Comparison of ENCODE assay signal across 1 cellular context in the genomic region with DNA sequence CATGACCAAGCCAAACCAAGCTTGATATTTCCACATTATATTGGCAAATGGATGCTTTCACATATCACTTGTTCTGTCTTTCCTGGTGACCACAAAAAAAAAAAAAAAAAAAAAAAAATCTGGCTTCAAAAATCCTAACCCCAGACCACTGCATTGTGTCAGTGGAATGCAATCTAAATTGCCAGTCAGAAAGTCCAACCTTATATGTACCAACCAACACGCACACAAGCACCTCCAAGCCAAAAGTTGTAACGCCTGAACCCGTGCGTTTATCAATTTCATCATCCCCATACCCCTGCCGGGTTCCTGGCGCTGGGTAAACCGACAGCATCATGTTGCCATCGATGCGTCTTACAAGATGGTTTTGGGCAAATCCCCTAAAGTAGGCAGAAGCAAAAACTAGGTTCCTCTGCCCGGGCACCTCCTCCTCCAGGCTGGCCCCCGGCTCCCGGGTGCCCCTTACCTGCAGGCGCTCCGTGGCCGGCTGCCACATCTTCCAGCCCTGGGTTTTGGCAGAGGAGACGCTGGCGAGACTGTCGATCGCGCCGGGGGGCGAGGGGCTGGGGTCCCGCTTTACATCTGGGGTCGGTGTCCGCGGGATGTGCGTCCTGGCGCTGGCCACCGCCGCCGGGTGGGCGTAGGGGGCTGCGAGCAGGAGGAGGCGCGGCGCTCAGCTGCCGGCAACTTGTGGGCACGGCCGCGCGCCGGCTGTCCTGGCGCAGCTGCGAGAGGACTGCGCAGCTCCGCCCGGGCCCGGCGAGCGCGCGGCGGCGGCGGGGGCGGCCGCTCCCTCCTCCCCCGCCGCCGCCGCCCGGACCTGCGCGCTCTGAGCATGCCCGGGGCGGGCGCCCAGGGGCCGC.
TF ChIP-seq lines count a peak whose summit lies in the region.

Gene PID1 (minus strand): TSS at position 737 of the 860 bp plus-strand sequence. CDS start 244 bp downstream, at position 493.

TF ChIP-seq in H1, 55 proteins besides CTCF, POLR2A, EP300 and RAD21:
- TF ChIP-seq HDAC6 (IDR thresholded peaks at IDR 0.05; ENCODE audit: low read depth, low read length) (no peak), GTF2F1 (IDR thresholded peaks at IDR 0.05; ENCODE audit: borderline replicate concordance, low read depth, low read length) (no peak), ZNF274 (IDR thresholded peaks at IDR 0.05; ENCODE audit: borderline replicate concordance, extremely low read depth, low read length) (no peak), SP4 (IDR thresholded peaks at IDR 0.05; ENCODE audit: low read length) (no peak), TBP (IDR thresholded peaks at IDR 0.05; ENCODE audit: low read depth, low read length) (no peak), JUN (IDR thresholded peaks at IDR 0.05; ENCODE audit: low read depth, low read length) (no peak), BACH1 (IDR thresholded peaks at IDR 0.05; ENCODE audit: low read length) (no peak), PHF8 (conservative IDR thresholded peaks at IDR 0.05; ENCODE audit: low read depth, low read length) (peak; percentile 55), SUZ12 (IDR thresholded peaks at IDR 0.05; ENCODE audit: low read length) (peak; percentile 33; the same call in 1 of the 2 replicates), YY1 (IDR thresholded peaks at IDR 0.05; ENCODE audit: low read depth, low read length) (no peak), SP1 (IDR thresholded peaks at IDR 0.05; ENCODE audit: low read depth, low read length) (no peak), RBBP5 (IDR thresholded peaks at IDR 0.05; ENCODE audit: borderline replicate concordance, low read depth, low read length) (no peak), POU5F1 (IDR thresholded peaks at IDR 0.05; ENCODE audit: low read depth, low read length) (no peak), CHD1 (IDR thresholded peaks at IDR 0.05; ENCODE audit: low read depth, low read length) (no peak), RFX5 (IDR thresholded peaks at IDR 0.05; ENCODE audit: borderline replicate concordance, low read depth, low read length) (no peak), ASH2L (IDR thresholded peaks at IDR 0.05; ENCODE audit: low read length) (peak; percentile 53), CEBPB (IDR thresholded peaks at IDR 0.05; ENCODE audit: low read depth, low read length) (no peak), SIRT6 (IDR thresholded peaks at IDR 0.05; ENCODE audit: low read length) (no peak), RNF2 (IDR thresholded peaks at IDR 0.05; ENCODE audit: borderline replicate concordance, low read depth, low read length, missing control alignments, poor library complexity, severe bottlenecking) (no peak), SRF (IDR thresholded peaks at IDR 0.05; ENCODE audit: low read depth, low read length) (no peak), CREB1 (IDR thresholded peaks at IDR 0.05) (no peak), KDM4A (IDR thresholded peaks at IDR 0.05; ENCODE audit: low read depth, low read length, severe bottlenecking) (peak; percentile 68), NRF1 (IDR thresholded peaks at IDR 0.05; ENCODE audit: low read depth, low read length) (no peak), RXRA (IDR thresholded peaks at IDR 0.05; ENCODE audit: insufficient read depth, low read depth, low read length) (no peak), ATF3 (IDR thresholded peaks at IDR 0.05; ENCODE audit: insufficient read depth, low read depth, low read length) (no peak), SIX5 (IDR thresholded peaks at IDR 0.05; ENCODE audit: low read depth, low read length) (no peak), NANOG (IDR thresholded peaks at IDR 0.05; ENCODE audit: insufficient read depth, low read depth, low read length, poor library complexity, severe bottlenecking) (no peak), FOSL1 (IDR thresholded peaks at IDR 0.05; ENCODE audit: insufficient read depth, low read depth, low read length) (no peak), TAF1 (IDR thresholded peaks at IDR 0.05; ENCODE audit: low read depth, low read length) (peak; percentile 63; the same call in 1 of the 2 replicates), JUND (IDR thresholded peaks at IDR 0.05; ENCODE audit: low read length) (no peak), MAFK (IDR thresholded peaks at IDR 0.05; ENCODE audit: low read depth, low read length) (no peak)
- TF ChIP-seq, protein P1, sequence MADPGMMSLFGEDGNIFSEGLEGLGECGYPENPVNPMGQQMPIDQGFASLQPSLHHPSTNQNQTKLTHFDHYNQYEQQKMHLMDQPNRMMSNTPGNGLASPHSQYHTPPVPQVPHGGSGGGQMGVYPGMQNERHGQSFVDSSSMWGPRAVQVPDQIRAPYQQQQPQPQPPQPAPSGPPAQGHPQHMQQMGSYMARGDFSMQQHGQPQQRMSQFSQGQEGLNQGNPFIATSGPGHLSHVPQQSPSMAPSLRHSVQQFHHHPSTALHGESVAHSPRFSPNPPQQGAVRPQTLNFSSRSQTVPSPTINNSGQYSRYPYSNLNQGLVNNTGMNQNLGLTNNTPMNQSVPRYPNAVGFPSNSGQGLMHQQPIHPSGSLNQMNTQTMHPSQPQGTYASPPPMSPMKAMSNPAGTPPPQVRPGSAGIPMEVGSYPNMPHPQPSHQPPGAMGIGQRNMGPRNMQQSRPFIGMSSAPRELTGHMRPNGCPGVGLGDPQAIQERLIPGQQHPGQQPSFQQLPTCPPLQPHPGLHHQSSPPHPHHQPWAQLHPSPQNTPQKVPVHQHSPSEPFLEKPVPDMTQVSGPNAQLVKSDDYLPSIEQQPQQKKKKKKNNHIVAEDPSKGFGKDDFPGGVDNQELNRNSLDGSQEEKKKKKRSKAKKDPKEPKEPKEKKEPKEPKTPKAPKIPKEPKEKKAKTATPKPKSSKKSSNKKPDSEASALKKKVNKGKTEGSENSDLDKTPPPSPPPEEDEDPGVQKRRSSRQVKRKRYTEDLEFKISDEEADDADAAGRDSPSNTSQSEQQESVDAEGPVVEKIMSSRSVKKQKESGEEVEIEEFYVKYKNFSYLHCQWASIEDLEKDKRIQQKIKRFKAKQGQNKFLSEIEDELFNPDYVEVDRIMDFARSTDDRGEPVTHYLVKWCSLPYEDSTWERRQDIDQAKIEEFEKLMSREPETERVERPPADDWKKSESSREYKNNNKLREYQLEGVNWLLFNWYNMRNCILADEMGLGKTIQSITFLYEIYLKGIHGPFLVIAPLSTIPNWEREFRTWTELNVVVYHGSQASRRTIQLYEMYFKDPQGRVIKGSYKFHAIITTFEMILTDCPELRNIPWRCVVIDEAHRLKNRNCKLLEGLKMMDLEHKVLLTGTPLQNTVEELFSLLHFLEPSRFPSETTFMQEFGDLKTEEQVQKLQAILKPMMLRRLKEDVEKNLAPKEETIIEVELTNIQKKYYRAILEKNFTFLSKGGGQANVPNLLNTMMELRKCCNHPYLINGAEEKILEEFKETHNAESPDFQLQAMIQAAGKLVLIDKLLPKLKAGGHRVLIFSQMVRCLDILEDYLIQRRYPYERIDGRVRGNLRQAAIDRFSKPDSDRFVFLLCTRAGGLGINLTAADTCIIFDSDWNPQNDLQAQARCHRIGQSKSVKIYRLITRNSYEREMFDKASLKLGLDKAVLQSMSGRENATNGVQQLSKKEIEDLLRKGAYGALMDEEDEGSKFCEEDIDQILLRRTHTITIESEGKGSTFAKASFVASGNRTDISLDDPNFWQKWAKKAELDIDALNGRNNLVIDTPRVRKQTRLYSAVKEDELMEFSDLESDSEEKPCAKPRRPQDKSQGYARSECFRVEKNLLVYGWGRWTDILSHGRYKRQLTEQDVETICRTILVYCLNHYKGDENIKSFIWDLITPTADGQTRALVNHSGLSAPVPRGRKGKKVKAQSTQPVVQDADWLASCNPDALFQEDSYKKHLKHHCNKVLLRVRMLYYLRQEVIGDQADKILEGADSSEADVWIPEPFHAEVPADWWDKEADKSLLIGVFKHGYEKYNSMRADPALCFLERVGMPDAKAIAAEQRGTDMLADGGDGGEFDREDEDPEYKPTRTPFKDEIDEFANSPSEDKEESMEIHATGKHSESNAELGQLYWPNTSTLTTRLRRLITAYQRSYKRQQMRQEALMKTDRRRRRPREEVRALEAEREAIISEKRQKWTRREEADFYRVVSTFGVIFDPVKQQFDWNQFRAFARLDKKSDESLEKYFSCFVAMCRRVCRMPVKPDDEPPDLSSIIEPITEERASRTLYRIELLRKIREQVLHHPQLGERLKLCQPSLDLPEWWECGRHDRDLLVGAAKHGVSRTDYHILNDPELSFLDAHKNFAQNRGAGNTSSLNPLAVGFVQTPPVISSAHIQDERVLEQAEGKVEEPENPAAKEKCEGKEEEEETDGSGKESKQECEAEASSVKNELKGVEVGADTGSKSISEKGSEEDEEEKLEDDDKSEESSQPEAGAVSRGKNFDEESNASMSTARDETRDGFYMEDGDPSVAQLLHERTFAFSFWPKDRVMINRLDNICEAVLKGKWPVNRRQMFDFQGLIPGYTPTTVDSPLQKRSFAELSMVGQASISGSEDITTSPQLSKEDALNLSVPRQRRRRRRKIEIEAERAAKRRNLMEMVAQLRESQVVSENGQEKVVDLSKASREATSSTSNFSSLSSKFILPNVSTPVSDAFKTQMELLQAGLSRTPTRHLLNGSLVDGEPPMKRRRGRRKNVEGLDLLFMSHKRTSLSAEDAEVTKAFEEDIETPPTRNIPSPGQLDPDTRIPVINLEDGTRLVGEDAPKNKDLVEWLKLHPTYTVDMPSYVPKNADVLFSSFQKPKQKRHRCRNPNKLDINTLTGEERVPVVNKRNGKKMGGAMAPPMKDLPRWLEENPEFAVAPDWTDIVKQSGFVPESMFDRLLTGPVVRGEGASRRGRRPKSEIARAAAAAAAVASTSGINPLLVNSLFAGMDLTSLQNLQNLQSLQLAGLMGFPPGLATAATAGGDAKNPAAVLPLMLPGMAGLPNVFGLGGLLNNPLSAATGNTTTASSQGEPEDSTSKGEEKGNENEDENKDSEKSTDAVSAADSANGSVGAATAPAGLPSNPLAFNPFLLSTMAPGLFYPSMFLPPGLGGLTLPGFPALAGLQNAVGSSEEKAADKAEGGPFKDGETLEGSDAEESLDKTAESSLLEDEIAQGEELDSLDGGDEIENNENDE (IDR thresholded peaks at IDR 0.05; ENCODE audit: insufficient replicate concordance, low read length): no peak
- TF ChIP-seq, protein P2, sequence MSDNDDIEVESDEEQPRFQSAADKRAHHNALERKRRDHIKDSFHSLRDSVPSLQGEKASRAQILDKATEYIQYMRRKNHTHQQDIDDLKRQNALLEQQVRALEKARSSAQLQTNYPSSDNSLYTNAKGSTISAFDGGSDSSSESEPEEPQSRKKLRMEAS (IDR thresholded peaks at IDR 0.05): no peak
- TF ChIP-seq, protein P3, sequence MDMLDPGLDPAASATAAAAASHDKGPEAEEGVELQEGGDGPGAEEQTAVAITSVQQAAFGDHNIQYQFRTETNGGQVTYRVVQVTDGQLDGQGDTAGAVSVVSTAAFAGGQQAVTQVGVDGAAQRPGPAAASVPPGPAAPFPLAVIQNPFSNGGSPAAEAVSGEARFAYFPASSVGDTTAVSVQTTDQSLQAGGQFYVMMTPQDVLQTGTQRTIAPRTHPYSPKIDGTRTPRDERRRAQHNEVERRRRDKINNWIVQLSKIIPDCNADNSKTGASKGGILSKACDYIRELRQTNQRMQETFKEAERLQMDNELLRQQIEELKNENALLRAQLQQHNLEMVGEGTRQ (IDR thresholded peaks at IDR 0.05; ENCODE audit: low read length): no peak
